ENCODE assay signal across 1 cellular context in the genomic region with DNA sequence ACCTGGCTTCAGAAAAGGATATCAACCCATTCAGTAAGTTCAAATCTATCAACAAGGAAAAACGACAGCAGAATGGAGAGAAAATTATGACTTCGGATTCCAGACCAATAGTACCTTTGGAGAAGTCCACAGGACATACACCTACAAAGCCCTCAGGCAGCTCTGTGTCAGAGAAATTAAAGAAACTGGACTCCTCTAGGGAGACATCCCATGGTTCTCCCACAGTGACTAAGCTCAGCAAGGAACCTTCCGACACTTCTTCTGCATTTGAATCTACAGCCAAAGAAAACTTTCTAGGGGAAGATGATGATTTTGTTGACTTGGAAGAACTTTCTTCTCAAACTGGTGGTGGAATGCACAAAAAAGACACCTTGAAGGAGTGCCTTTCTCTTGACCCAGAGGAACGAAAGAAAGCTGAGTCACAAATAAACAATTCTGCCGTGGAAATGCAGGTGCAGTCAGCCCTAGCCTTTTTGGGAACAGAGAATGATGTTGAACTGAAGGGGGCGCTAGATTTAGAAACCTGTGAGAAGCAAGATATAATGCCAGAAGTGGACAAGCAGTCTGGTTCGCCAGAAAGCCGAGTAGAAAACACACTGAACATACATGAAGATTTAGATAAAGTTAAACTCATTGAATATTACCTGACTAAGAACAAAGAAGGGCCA.
TF ChIP-seq lines count a peak whose summit lies in the region.

No MANE protein-coding gene starts in this region.

TF ChIP-seq in K562, 482 proteins besides CTCF, POLR2A, EP300 and RAD21 (continued from another document):
- TF ChIP-seq, protein P1, sequence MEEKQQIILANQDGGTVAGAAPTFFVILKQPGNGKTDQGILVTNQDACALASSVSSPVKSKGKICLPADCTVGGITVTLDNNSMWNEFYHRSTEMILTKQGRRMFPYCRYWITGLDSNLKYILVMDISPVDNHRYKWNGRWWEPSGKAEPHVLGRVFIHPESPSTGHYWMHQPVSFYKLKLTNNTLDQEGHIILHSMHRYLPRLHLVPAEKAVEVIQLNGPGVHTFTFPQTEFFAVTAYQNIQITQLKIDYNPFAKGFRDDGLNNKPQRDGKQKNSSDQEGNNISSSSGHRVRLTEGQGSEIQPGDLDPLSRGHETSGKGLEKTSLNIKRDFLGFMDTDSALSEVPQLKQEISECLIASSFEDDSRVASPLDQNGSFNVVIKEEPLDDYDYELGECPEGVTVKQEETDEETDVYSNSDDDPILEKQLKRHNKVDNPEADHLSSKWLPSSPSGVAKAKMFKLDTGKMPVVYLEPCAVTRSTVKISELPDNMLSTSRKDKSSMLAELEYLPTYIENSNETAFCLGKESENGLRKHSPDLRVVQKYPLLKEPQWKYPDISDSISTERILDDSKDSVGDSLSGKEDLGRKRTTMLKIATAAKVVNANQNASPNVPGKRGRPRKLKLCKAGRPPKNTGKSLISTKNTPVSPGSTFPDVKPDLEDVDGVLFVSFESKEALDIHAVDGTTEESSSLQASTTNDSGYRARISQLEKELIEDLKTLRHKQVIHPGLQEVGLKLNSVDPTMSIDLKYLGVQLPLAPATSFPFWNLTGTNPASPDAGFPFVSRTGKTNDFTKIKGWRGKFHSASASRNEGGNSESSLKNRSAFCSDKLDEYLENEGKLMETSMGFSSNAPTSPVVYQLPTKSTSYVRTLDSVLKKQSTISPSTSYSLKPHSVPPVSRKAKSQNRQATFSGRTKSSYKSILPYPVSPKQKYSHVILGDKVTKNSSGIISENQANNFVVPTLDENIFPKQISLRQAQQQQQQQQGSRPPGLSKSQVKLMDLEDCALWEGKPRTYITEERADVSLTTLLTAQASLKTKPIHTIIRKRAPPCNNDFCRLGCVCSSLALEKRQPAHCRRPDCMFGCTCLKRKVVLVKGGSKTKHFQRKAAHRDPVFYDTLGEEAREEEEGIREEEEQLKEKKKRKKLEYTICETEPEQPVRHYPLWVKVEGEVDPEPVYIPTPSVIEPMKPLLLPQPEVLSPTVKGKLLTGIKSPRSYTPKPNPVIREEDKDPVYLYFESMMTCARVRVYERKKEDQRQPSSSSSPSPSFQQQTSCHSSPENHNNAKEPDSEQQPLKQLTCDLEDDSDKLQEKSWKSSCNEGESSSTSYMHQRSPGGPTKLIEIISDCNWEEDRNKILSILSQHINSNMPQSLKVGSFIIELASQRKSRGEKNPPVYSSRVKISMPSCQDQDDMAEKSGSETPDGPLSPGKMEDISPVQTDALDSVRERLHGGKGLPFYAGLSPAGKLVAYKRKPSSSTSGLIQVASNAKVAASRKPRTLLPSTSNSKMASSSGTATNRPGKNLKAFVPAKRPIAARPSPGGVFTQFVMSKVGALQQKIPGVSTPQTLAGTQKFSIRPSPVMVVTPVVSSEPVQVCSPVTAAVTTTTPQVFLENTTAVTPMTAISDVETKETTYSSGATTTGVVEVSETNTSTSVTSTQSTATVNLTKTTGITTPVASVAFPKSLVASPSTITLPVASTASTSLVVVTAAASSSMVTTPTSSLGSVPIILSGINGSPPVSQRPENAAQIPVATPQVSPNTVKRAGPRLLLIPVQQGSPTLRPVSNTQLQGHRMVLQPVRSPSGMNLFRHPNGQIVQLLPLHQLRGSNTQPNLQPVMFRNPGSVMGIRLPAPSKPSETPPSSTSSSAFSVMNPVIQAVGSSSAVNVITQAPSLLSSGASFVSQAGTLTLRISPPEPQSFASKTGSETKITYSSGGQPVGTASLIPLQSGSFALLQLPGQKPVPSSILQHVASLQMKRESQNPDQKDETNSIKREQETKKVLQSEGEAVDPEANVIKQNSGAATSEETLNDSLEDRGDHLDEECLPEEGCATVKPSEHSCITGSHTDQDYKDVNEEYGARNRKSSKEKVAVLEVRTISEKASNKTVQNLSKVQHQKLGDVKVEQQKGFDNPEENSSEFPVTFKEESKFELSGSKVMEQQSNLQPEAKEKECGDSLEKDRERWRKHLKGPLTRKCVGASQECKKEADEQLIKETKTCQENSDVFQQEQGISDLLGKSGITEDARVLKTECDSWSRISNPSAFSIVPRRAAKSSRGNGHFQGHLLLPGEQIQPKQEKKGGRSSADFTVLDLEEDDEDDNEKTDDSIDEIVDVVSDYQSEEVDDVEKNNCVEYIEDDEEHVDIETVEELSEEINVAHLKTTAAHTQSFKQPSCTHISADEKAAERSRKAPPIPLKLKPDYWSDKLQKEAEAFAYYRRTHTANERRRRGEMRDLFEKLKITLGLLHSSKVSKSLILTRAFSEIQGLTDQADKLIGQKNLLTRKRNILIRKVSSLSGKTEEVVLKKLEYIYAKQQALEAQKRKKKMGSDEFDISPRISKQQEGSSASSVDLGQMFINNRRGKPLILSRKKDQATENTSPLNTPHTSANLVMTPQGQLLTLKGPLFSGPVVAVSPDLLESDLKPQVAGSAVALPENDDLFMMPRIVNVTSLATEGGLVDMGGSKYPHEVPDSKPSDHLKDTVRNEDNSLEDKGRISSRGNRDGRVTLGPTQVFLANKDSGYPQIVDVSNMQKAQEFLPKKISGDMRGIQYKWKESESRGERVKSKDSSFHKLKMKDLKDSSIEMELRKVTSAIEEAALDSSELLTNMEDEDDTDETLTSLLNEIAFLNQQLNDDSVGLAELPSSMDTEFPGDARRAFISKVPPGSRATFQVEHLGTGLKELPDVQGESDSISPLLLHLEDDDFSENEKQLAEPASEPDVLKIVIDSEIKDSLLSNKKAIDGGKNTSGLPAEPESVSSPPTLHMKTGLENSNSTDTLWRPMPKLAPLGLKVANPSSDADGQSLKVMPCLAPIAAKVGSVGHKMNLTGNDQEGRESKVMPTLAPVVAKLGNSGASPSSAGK (IDR thresholded peaks at IDR 0.05), result no peak
- no peak for TF ChIP-seq MYNN (IDR thresholded peaks at IDR 0.05)
- no peak for TF ChIP-seq MYNN (CRISPR knock-in tag; IDR thresholded peaks at IDR 0.05)
- TF ChIP-seq MAFG (tag; conservative IDR thresholded peaks at IDR 0.05), result peak; percentile 61
- TF ChIP-seq SMARCA4 (IDR thresholded peaks at IDR 0.05), result 0 out of 2 replicates have a peak, but pooled peaks have one; percentile 22
- TF ChIP-seq ZNF316 (IDR thresholded peaks at IDR 0.05), result peak; percentile 78
- TF ChIP-seq JUN (IDR thresholded peaks at IDR 0.05; ENCODE audit: borderline replicate concordance, low read depth, low read length), result 0 out of 2 replicates have a peak, but pooled peaks have one; percentile 32
- TF ChIP-seq JUN (CRISPR knock-in tag; IDR thresholded peaks at IDR 0.05; ENCODE audit: borderline replicate concordance), result no peak
- TF ChIP-seq MAFK (IDR thresholded peaks at IDR 0.05; ENCODE audit: low read length), result peak; percentile 28; the same call in 1 of the 2 replicates
- TF ChIP-seq MAFF (IDR thresholded peaks at IDR 0.05; ENCODE audit: low read length), result 0 out of 2 replicates have a peak, but pooled peaks have one; percentile 29
- TF ChIP-seq, protein P2, sequence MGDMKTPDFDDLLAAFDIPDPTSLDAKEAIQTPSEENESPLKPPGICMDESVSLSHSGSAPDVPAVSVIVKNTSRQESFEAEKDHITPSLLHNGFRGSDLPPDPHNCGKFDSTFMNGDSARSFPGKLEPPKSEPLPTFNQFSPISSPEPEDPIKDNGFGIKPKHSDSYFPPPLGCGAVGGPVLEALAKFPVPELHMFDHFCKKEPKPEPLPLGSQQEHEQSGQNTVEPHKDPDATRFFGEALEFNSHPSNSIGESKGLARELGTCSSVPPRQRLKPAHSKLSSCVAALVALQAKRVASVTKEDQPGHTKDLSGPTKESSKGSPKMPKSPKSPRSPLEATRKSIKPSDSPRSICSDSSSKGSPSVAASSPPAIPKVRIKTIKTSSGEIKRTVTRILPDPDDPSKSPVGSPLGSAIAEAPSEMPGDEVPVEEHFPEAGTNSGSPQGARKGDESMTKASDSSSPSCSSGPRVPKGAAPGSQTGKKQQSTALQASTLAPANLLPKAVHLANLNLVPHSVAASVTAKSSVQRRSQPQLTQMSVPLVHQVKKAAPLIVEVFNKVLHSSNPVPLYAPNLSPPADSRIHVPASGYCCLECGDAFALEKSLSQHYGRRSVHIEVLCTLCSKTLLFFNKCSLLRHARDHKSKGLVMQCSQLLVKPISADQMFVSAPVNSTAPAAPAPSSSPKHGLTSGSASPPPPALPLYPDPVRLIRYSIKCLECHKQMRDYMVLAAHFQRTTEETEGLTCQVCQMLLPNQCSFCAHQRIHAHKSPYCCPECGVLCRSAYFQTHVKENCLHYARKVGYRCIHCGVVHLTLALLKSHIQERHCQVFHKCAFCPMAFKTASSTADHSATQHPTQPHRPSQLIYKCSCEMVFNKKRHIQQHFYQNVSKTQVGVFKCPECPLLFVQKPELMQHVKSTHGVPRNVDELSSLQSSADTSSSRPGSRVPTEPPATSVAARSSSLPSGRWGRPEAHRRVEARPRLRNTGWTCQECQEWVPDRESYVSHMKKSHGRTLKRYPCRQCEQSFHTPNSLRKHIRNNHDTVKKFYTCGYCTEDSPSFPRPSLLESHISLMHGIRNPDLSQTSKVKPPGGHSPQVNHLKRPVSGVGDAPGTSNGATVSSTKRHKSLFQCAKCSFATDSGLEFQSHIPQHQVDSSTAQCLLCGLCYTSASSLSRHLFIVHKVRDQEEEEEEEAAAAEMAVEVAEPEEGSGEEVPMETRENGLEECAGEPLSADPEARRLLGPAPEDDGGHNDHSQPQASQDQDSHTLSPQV (IDR thresholded peaks at IDR 0.05), result peak; percentile 51; the same call in 1 of the 2 replicates
- no peak for TF ChIP-seq COPS2 (conservative IDR thresholded peaks at IDR 0.05)
- TF ChIP-seq, protein P3, sequence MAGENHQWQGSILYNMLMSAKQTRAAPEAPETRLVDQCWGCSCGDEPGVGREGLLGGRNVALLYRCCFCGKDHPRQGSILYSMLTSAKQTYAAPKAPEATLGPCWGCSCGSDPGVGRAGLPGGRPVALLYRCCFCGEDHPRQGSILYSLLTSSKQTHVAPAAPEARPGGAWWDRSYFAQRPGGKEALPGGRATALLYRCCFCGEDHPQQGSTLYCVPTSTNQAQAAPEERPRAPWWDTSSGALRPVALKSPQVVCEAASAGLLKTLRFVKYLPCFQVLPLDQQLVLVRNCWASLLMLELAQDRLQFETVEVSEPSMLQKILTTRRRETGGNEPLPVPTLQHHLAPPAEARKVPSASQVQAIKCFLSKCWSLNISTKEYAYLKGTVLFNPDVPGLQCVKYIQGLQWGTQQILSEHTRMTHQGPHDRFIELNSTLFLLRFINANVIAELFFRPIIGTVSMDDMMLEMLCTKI (IDR thresholded peaks at IDR 0.05; ENCODE audit: partially characterized antibody), result no peak
- TF ChIP-seq ESRRB (CRISPR knock-in tag; IDR thresholded peaks at IDR 0.05; ENCODE audit: borderline replicate concordance), result no peak
- TF ChIP-seq GATAD2B (IDR thresholded peaks at IDR 0.05; ENCODE audit: borderline replicate concordance), result 0 out of 2 replicates have a peak, but pooled peaks have one; percentile 30
- TF ChIP-seq, protein P4, sequence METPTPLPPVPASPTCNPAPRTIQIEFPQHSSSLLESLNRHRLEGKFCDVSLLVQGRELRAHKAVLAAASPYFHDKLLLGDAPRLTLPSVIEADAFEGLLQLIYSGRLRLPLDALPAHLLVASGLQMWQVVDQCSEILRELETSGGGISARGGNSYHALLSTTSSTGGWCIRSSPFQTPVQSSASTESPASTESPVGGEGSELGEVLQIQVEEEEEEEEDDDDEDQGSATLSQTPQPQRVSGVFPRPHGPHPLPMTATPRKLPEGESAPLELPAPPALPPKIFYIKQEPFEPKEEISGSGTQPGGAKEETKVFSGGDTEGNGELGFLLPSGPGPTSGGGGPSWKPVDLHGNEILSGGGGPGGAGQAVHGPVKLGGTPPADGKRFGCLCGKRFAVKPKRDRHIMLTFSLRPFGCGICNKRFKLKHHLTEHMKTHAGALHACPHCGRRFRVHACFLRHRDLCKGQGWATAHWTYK (CRISPR knock-in tag; IDR thresholded peaks at IDR 0.05), result no peak
- no peak for TF ChIP-seq KLF6 (CRISPR knock-in tag; IDR thresholded peaks at IDR 0.05; ENCODE audit: borderline replicate concordance)
- no peak for TF ChIP-seq BRD4 (IDR thresholded peaks at IDR 0.05)
- TF ChIP-seq, protein P5, sequence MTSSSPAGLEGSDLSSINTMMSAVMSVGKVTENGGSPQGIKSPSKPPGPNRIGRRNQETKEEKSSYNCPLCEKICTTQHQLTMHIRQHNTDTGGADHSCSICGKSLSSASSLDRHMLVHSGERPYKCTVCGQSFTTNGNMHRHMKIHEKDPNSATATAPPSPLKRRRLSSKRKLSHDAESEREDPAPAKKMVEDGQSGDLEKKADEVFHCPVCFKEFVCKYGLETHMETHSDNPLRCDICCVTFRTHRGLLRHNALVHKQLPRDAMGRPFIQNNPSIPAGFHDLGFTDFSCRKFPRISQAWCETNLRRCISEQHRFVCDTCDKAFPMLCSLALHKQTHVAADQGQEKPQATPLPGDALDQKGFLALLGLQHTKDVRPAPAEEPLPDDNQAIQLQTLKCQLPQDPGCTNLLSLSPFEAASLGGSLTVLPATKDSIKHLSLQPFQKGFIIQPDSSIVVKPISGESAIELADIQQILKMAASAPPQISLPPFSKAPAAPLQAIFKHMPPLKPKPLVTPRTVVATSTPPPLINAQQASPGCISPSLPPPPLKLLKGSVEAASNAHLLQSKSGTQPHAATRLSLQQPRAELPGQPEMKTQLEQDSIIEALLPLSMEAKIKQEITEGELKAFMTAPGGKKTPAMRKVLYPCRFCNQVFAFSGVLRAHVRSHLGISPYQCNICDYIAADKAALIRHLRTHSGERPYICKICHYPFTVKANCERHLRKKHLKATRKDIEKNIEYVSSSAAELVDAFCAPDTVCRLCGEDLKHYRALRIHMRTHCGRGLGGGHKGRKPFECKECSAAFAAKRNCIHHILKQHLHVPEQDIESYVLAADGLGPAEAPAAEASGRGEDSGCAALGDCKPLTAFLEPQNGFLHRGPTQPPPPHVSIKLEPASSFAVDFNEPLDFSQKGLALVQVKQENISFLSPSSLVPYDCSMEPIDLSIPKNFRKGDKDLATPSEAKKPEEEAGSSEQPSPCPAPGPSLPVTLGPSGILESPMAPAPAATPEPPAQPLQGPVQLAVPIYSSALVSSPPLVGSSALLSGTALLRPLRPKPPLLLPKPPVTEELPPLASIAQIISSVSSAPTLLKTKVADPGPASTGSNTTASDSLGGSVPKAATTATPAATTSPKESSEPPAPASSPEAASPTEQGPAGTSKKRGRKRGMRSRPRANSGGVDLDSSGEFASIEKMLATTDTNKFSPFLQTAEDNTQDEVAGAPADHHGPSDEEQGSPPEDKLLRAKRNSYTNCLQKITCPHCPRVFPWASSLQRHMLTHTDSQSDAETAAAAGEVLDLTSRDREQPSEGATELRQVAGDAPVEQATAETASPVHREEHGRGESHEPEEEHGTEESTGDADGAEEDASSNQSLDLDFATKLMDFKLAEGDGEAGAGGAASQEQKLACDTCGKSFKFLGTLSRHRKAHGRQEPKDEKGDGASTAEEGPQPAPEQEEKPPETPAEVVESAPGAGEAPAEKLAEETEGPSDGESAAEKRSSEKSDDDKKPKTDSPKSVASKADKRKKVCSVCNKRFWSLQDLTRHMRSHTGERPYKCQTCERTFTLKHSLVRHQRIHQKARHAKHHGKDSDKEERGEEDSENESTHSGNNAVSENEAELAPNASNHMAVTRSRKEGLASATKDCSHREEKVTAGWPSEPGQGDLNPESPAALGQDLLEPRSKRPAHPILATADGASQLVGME (CRISPR knock-in tag; IDR thresholded peaks at IDR 0.05), result no peak
- TF ChIP-seq BACH1 (tag; IDR thresholded peaks at IDR 0.05), result peak; percentile 61; the same call in 1 of the 2 replicates
